ENCODE assay signal across 11 cellular contexts in the genomic region with DNA sequence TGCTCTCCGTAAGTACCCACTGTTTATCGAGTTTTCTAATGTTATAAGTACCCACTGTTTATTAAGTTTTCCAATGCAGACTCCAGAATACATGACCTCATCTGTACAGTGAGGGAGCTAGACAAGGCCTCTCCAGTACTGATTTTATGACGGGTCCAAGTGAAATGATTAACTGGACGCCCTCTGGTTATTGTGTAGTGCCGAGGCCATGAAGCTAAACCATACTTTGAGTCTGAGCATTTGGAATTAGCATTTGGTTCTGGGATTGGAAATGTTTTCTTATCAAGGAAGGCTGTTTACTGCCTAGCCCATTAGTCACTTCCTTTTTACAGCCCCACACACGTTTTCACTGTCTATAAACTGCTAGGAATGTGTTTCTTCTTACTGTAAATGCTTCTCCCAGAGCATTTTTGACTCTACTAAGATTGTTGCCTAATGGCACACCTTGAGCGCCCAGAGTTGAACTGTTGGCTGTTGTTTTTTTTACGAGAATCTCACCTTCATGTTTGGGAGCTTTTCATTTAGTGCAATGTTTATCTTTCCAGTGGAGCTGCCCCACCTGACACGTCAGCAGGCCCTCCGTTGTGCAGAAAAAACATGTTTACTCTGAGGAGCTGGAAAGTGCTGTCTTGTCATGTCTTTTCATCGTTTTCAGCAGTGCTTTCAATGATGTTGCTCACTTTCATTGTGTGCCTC. TPM values are rescaled to one million over a fixed set of nuclear protein-coding genes. Genes with fewer than 3 reads are reported as not detected.
DNase-seq lines count a peak whose midpoint lies in the region; ATAC-seq, FAIRE-seq and TF ChIP-seq lines count a peak whose summit lies in the region.
"Had no signal": no experiment of that assay in that cellular context is flagged by ENCODE, and none has a peak within 500 bp of the region (broad histone marks: within the 10 kb centered on the region; RNA-seq: fewer than 3 reads in every experiment).

No MANE protein-coding gene starts in this region.

- ATAC-seq in A549 (peak; percentile 44 to 68; a peak in 4 of 6 replicates), SK-N-SH treated with all-trans-retinoic acid at 6 μM for 48 hours (peak; percentile 85), HG03378 (IDR thresholded peaks at IDR 0.05; ENCODE audit: unreplicated experiment) (no peak), HG03175 (IDR thresholded peaks at IDR 0.05; ENCODE audit: unreplicated experiment) (no peak), HG02798 (IDR thresholded peaks at IDR 0.05; ENCODE audit: poor library complexity, unreplicated experiment) (no peak)
- ATAC-seq: CD8-positive, alpha-beta T cell had no signal

- peaks cover 12% of the 10 kb centered on the region for H3K4me1 ChIP-seq in A549

- H3K4me3 ChIP-seq in A549 = no peak overlapping the region
- H3K4me3 ChIP-seq: pancreas had no signal

- 22% methylated on average over 11 of the region's 11 CpGs for WGBS in A549 (ENCODE audit: missing lambda C conversion rate)

- peaks cover 6% of the 10 kb centered on the region for H3K27me3 Mint-ChIP-seq in activated T-cell treated with anti-CD3 and anti-CD28 coated beads, Interleukin-2, amount 50 U/mL, for 24 hours

- no peak for TF ChIP-seq CTCF in A549 (IDR thresholded peaks at IDR 0.05)

- H3K27ac ChIP-seq in A549 = peak overlapping the region; percentile 40 to 52; a peak in 5 of 6 replicates

- H3K27ac Mint-ChIP-seq in activated T-cell treated with anti-CD3 and anti-CD28 coated beads, Interleukin-2, amount 50 U/mL, for 24 hours = no peak overlapping the region
- H3K27ac Mint-ChIP-seq: CD8-positive, alpha-beta T cell had no signal

- no peaks in the 10 kb centered on the region for H3K4me1 Mint-ChIP-seq in activated T-cell treated with anti-CD3 and anti-CD28 coated beads, Interleukin-2, amount 50 U/mL, for 24 hours (ENCODE audit: low read depth)

- no peaks in the 10 kb centered on the region for H3K36me3 Mint-ChIP-seq in activated T-cell treated with anti-CD3 and anti-CD28 coated beads, Interleukin-2, amount 50 U/mL, for 24 hours (ENCODE audit: low read depth)
- H3K36me3 Mint-ChIP-seq: CD8-positive, alpha-beta T cell had no signal

- DNase-seq in A549 (ENCODE audit: low read depth in 1 of 2, low spot score in 1 of 2) (peak; percentile 33 to 64), H54 (ENCODE audit: insufficient read length, low spot score) (peak; percentile 54), foreskin melanocyte (peak; percentile 6)
- no peak for DNase-seq in activated T-cell treated with anti-CD3 and anti-CD28 coated beads, Interleukin-2, amount 50 U/mL, for 24 hours
- DNase-seq: CD8-positive, alpha-beta T cell; pancreas had no signal

- POLR2A ChIA-PET in A549 (lab: Yijun Ruan, JAX) = no interaction called here

- peak overlapping the region; percentile 50 for H3K4me2 ChIP-seq in A549

- TF ChIP-seq POLR2A in A549 (IDR thresholded peaks at IDR 0.05; ENCODE audit: low read length) (no peak), H54 (IDR thresholded peaks at IDR 0.05; ENCODE audit: low read depth, low read length) (no peak)

- TF ChIP-seq RAD21 in A549 (conservative IDR thresholded peaks at IDR 0.05 in 1 of 2, IDR thresholded peaks at IDR 0.05 in 1 of 2) = no peak

- no peaks in the 10 kb centered on the region for H3K9me3 Mint-ChIP-seq in activated T-cell treated with anti-CD3 and anti-CD28 coated beads, Interleukin-2, amount 50 U/mL, for 24 hours
- H3K9me3 Mint-ChIP-seq: CD8-positive, alpha-beta T cell had no signal

- no peak overlapping the region for H3K4me3 Mint-ChIP-seq in activated T-cell treated with anti-CD3 and anti-CD28 coated beads, Interleukin-2, amount 50 U/mL, for 24 hours
- H3K4me3 Mint-ChIP-seq: CD8-positive, alpha-beta T cell had no signal

- CTCF ChIA-PET in A549 (lab: Yijun Ruan, JAX) = interaction anchor here (0.6 to 1.0 kb wide), 4 partner anchors 10 to 294 kb away, joined by 3 to 7 read pairs (median 4); no protein-coding TSS in a partner anchor

- TF ChIP-seq EP300 in A549 (IDR thresholded peaks at IDR 0.05) = no peak

- H3K9me3 ChIP-seq in A549 = no peaks in the 10 kb centered on the region
- H3K9me3 ChIP-seq: pancreas had no signal

- FAIRE-seq in A549 (lab: Jason Lieb, UNC) (no peak), H54 (lab: Jason Lieb, UNC) (no peak)
- FAIRE-seq: frontal cortex, pancreas had no signal

TF ChIP-seq in A549, 52 proteins besides CTCF, POLR2A, EP300 and RAD21 (continues in another document):
- TF ChIP-seq MAZ (IDR thresholded peaks at IDR 0.05; ENCODE audit: borderline replicate concordance, low read depth, low read length) = no peak
- TF ChIP-seq, protein P1, sequence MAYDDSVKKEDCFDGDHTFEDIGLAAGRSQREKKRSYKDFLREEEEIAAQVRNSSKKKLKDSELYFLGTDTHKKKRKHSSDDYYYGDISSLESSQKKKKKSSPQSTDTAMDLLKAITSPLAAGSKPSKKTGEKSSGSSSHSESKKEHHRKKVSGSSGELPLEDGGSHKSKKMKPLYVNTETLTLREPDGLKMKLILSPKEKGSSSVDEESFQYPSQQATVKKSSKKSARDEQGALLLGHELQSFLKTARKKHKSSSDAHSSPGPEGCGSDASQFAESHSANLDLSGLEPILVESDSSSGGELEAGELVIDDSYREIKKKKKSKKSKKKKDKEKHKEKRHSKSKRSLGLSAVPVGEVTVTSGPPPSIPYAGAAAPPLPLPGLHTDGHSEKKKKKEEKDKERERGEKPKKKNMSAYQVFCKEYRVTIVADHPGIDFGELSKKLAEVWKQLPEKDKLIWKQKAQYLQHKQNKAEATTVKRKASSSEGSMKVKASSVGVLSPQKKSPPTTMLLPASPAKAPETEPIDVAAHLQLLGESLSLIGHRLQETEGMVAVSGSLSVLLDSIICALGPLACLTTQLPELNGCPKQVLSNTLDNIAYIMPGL (CRISPR knock-in tag; IDR thresholded peaks at IDR 0.05; ENCODE audit: borderline replicate concordance) = no peak
- no peak for TF ChIP-seq FOXS1 (CRISPR knock-in tag; IDR thresholded peaks at IDR 0.05)
- TF ChIP-seq, protein P2, sequence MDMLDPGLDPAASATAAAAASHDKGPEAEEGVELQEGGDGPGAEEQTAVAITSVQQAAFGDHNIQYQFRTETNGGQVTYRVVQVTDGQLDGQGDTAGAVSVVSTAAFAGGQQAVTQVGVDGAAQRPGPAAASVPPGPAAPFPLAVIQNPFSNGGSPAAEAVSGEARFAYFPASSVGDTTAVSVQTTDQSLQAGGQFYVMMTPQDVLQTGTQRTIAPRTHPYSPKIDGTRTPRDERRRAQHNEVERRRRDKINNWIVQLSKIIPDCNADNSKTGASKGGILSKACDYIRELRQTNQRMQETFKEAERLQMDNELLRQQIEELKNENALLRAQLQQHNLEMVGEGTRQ (IDR thresholded peaks at IDR 0.05) = no peak
- TF ChIP-seq EHMT2 (IDR thresholded peaks at IDR 0.05; ENCODE audit: low read depth) = no peak
- no peak for TF ChIP-seq CBX2 (IDR thresholded peaks at IDR 0.05; ENCODE audit: borderline replicate concordance, low read depth)

TF ChIP-seq in SK-N-SH treated with all-trans-retinoic acid at 6 μM for 48 hours, 23 proteins besides CTCF, POLR2A, EP300 and RAD21:
- TF ChIP-seq BACH2 (CRISPR knock-in tag; IDR thresholded peaks at IDR 0.05; ENCODE audit: borderline replicate concordance) (no peak), ISL1 (CRISPR knock-in tag; IDR thresholded peaks at IDR 0.05) (no peak), OSR1 (CRISPR knock-in tag; IDR thresholded peaks at IDR 0.05) (no peak), ZNF70 (CRISPR knock-in tag; IDR thresholded peaks at IDR 0.05) (no peak), ZFP3 (CRISPR knock-in tag; IDR thresholded peaks at IDR 0.05) (no peak)

RNA-seq across cellular contexts. Expression of a gene that starts 26.9 kb away (rescaled TPM):
- not detected in 2 replicates for polyA plus RNA-seq in A549 (2011; rRNA removed)
- polyA plus RNA-seq in A549 (2012; cell fraction: cytosol; rRNA removed) = not detected in 2 replicates
- not detected in 2 replicates for polyA plus RNA-seq in A549 (2012; cell fraction: nucleus; rRNA removed)
- polyA plus RNA-seq in A549 (2017; fragmentation: RNase III; extraction: RNeasy Plus Mini Kit Qiagen cat#74134 plus additional on column Dnase treatment) = not detected in 3 replicates
- polyA minus RNA-seq in A549 (2011; rRNA and poly(A)+ RNA removed) = not detected in 2 replicates
- polyA plus RNA-seq: pancreas had no signal

RNA-seq across cellular contexts. Expression of a gene that starts 31.7 kb away (rescaled TPM):
- 0.37 and 0.56 TPM in 2 replicates for polyA plus RNA-seq in A549 (2011; rRNA removed)
- polyA plus RNA-seq in A549 (2012; cell fraction: cytosol; rRNA removed) = 0.26 and 0.39 TPM in 2 replicates
- polyA plus RNA-seq in A549 (2012; cell fraction: nucleus; rRNA removed) = 0.96 and 1.2 TPM in 2 replicates
- polyA plus RNA-seq in A549 (2017; fragmentation: RNase III; extraction: RNeasy Plus Mini Kit Qiagen cat#74134 plus additional on column Dnase treatment) = 0.32 to 0.38 TPM (median 0.33 TPM) in 3 replicates
- polyA minus RNA-seq in A549 (2011; rRNA and poly(A)+ RNA removed) = 0.68 and 1.2 TPM in 2 replicates

Comparison
In these comparisons a context has a peak if more than half of its experiments do, and no peak if none do; other contexts are left out.
1. ATAC-seq: peak in A549 (2 of 2) and SK-N-SH treated with all-trans-retinoic acid at 6 μM for 48 hours (single experiment); none in HG03378 (single experiment), HG03175 (single experiment) and HG02798 (single experiment).